ENCODE assay signal across 11 cellular contexts in the genomic region with DNA sequence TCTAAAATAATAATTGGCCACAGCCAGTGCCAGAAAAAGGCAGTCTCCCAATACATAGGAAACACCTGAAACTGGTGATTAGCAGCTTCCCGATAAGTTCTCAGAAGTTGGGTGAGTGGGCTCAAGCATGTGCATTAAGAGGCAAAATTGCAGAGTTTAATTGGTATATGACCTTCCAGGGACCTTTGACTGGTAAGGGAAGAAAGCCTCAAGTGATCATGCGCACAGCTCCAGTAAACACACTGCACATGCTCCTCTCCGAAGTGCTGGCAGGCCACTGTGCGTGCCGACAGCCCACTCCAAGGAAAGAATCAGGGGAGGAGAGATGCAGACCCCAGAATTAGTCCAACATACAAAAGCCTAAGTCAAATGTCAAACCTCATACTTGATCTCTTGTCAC. TPM values are rescaled to one million over a fixed set of nuclear protein-coding genes. Genes with fewer than 3 reads are reported as not detected.
"Had no signal": no experiment of that assay in that cellular context is flagged by ENCODE, and none has a peak within 500 bp of the region (broad histone marks: within the 10 kb centered on the region; RNA-seq: fewer than 3 reads in every experiment).

No MANE protein-coding gene starts in this region.

- H3K36me3 ChIP-seq: HAP-1 had no signal

- H3K4me1 ChIP-seq: HAP-1 had no signal

- H3K4me3 ChIP-seq: GM23248, GM23338, HAP-1 had no signal

- ATAC-seq: GM23338, HCT116 had no signal

- H3K9me3 ChIP-seq: HAP-1 had no signal

- DNase-seq: GM23248, GOT3, H7, H9, HCEC 1CT, HFFc6 had no signal

- H3K27ac ChIP-seq: GM23248 had no signal

RNA-seq across cellular contexts. Expression of a gene that starts 18.9 kb away (rescaled TPM):
- total RNA-seq: GM23248, GM23338, H1, H4, H7, H9, HFFc6 had no signal
